8 cellular contexts compared by ENCODE assay signal in genomic region chr2:11343344-11343625, GRCh38. TPM values are rescaled to one million over a fixed set of nuclear protein-coding genes. Genes with fewer than 3 reads are reported as not detected.
DNase-seq lines count a peak whose midpoint lies in the region; ATAC-seq and TF ChIP-seq lines count a peak whose summit lies in the region.

No MANE protein-coding gene starts in this region.

- H3K4me1 ChIP-seq in BLaER1 treated with 17β-estradiol and CSF1 and Interleukin-3, amounts not matched to agents 10 nM and 100 nM = peaks cover 8 to 48% (median 37%) of the 10 kb centered on the region in 10 experiments
- H3K4me1 ChIP-seq in Loucy (ENCODE audit: insufficient read depth, low read length, poor library complexity, severe bottlenecking) = peaks cover 42% of the 10 kb centered on the region

- H2AFZ ChIP-seq in Loucy (ENCODE audit: low read length) (0 out of 2 replicates have a peak overlapping the region, but pooled peaks have one; percentile 3), neural cell (ENCODE audit: low read depth, low read length) (peak overlapping the region; percentile 30)

- no peak for TF ChIP-seq CTCF in Loucy (conservative IDR thresholded peaks at IDR 0.05; ENCODE audit: low read length)
- no peak for TF ChIP-seq CTCF in neural cell (IDR thresholded peaks at IDR 0.05; ENCODE audit: poor library complexity, severe bottlenecking)

- H3K4me3 Mint-ChIP-seq in effector memory CD8-positive, alpha-beta T cell = peak overlapping the region; percentile 99 to 100

- peak overlapping the region; percentile 95 to 98 (median 96) for H3K9ac ChIP-seq in BLaER1 treated with 17β-estradiol and CSF1 and Interleukin-3, amounts not matched to agents 10 nM and 100 nM
- H3K9ac ChIP-seq in Loucy (ENCODE audit: low read depth, low read length, poor library complexity, severe bottlenecking) (peak overlapping the region; percentile 82), neural cell (ENCODE audit: low read length) (peak overlapping the region; percentile 90)

- peak overlapping the region; percentile 81 to 100 (median 96) for H3K4me3 ChIP-seq in BLaER1 treated with 17β-estradiol and CSF1 and Interleukin-3, amounts not matched to agents 10 nM and 100 nM
- peak overlapping the region; percentile 87 for H3K4me3 ChIP-seq in Loucy (ENCODE audit: low read length, poor library complexity, severe bottlenecking)
- H3K4me3 ChIP-seq in neural cell (ENCODE audit: low read length) = peak overlapping the region; percentile 85

- TF ChIP-seq EP300 in neural cell (conservative IDR thresholded peaks at IDR 0.05; ENCODE audit: poor library complexity, severe bottlenecking) = no peak

- peaks cover 3% of the 10 kb centered on the region for H3K36me3 Mint-ChIP-seq in effector memory CD8-positive, alpha-beta T cell (ENCODE audit: insufficient read depth)

- H3K79me2 ChIP-seq in Loucy (ENCODE audit: insufficient read depth, low read length) (peaks cover 59% of the 10 kb centered on the region), neural cell (replicated peaks; ENCODE audit: insufficient read depth, low read length) (peaks cover 60% of the 10 kb centered on the region)

- H3K9me3 Mint-ChIP-seq in effector memory CD8-positive, alpha-beta T cell = no peaks in the 10 kb centered on the region

- H3K27ac ChIP-seq in BLaER1 treated with 17β-estradiol and CSF1 and Interleukin-3, amounts not matched to agents 10 nM and 100 nM = peak overlapping the region; percentile 94 to 98 (median 97); a peak in 21 of 22 replicates
- H3K27ac ChIP-seq in neural cell (ENCODE audit: low read length) = peak overlapping the region; percentile 77

- DNase-seq in effector memory CD8-positive, alpha-beta T cell = no peak
- DNase-seq in dermis blood vessel endothelial cell (no peak), GOT3 (lab: John Stamatoyannopoulos, UW) (no peak), NCI-H226 (no peak)

- no peaks in the 10 kb centered on the region for H3K27me3 Mint-ChIP-seq in effector memory CD8-positive, alpha-beta T cell

- peaks cover 0 to 10% (median 3%) of the 10 kb centered on the region in 11 experiments; a peak in 11 of 22 replicates for H3K36me3 ChIP-seq in BLaER1 treated with 17β-estradiol and CSF1 and Interleukin-3, amounts not matched to agents 10 nM and 100 nM
- H3K36me3 ChIP-seq in Loucy (ENCODE audit: insufficient read depth, low read length) (no peaks in the 10 kb centered on the region), neural cell (ENCODE audit: insufficient read depth, low read length) (no peaks in the 10 kb centered on the region)

- ATAC-seq in effector memory CD8-positive, alpha-beta T cell (replicated peaks) = no peak
- no peak for ATAC-seq in GM21786 (IDR thresholded peaks at IDR 0.05; ENCODE audit: unreplicated experiment)

- TF ChIP-seq RAD21 in neural cell (conservative IDR thresholded peaks at IDR 0.05) = peak; percentile 29

- H3K9me3 ChIP-seq in BLaER1 treated with 17β-estradiol and CSF1 and Interleukin-3, amounts not matched to agents 10 nM and 100 nM (replicated peaks in 1 of 11) = peaks cover 0 to 7% (median 4%) of the 10 kb centered on the region in 11 experiments; a peak in 10 of 22 replicates
- no peaks in the 10 kb centered on the region for H3K9me3 ChIP-seq in Loucy (ENCODE audit: insufficient read depth, low read depth, low read length)
- no peaks in the 10 kb centered on the region for H3K9me3 ChIP-seq in neural cell (ENCODE audit: low read length)

- H3F3A ChIP-seq in Loucy (ENCODE audit: low read depth) (peaks cover 17% of the 10 kb centered on the region), neural cell (ENCODE audit: insufficient read depth, low read length, poor library complexity, severe bottlenecking) (peaks cover 3% of the 10 kb centered on the region)

- H3K9me2 ChIP-seq in Loucy (replicated peaks; ENCODE audit: low read depth, low read length) (no peaks in the 10 kb centered on the region), neural cell (ENCODE audit: insufficient read depth, low read length) (no peaks in the 10 kb centered on the region)

- H3K27me3 ChIP-seq in BLaER1 treated with 17β-estradiol and CSF1 and Interleukin-3, amounts not matched to agents 10 nM and 100 nM = no peaks in the 10 kb centered on the region
- H3K27me3 ChIP-seq in Loucy (ENCODE audit: insufficient read depth, low read length, poor library complexity, severe bottlenecking) (peaks cover 5% of the 10 kb centered on the region), neural cell (ENCODE audit: insufficient read depth, low read depth, low read length) (no peaks in the 10 kb centered on the region)

- H3K27ac Mint-ChIP-seq in effector memory CD8-positive, alpha-beta T cell = peak overlapping the region; percentile 96

- peaks cover 15 to 39% of the 10 kb centered on the region in 2 donors for H3K4me1 Mint-ChIP-seq in effector memory CD8-positive, alpha-beta T cell (ENCODE audit: low read depth in 2 of 2)

- H4K20me1 ChIP-seq in BLaER1 treated with 17β-estradiol and CSF1 and Interleukin-3, amounts not matched to agents 10 nM and 100 nM = peaks cover 33 to 57% (median 47%) of the 10 kb centered on the region in 11 experiments; a peak in 21 of 22 replicates
- H4K20me1 ChIP-seq in Loucy (ENCODE audit: insufficient read depth, low read length, poor library complexity, severe bottlenecking) = peaks cover 55% of the 10 kb centered on the region
- H4K20me1 ChIP-seq in neural cell (ENCODE audit: insufficient read depth) = peaks cover 7% of the 10 kb centered on the region

- peak overlapping the region; percentile 84 to 99 (median 90) for H3K4me2 ChIP-seq in BLaER1 treated with 17β-estradiol and CSF1 and Interleukin-3, amounts not matched to agents 10 nM and 100 nM
- H3K4me2 ChIP-seq in Loucy (ENCODE audit: low read depth, low read length, poor library complexity, severe bottlenecking) (peak overlapping the region; percentile 90), neural cell (ENCODE audit: low read length) (peak overlapping the region; percentile 74)

TF ChIP-seq in neural cell, 6 proteins besides CTCF, POLR2A, EP300 and RAD21:
- no peak for TF ChIP-seq EZH2 (IDR thresholded peaks at IDR 0.05; ENCODE audit: borderline replicate concordance, insufficient read depth, low read length, poor library complexity, severe bottlenecking)
- TF ChIP-seq SMC3 (conservative IDR thresholded peaks at IDR 0.05; ENCODE audit: poor library complexity) = peak; percentile 28

RNA-seq across cellular contexts. Expression of gene ROCK2, which starts 1.2 kb away (rescaled TPM):
- polyA plus RNA-seq in neural cell = 23.1 and 25.7 TPM in 2 replicates
- 84.0 and 99.9 TPM in 2 replicates for polyA minus RNA-seq in neural cell
- total RNA-seq in dermis blood vessel endothelial cell = 65.9 and 83.3 TPM in 2 replicates
